Comparison of ENCODE assay signal across 8 cellular contexts in the genomic region with DNA sequence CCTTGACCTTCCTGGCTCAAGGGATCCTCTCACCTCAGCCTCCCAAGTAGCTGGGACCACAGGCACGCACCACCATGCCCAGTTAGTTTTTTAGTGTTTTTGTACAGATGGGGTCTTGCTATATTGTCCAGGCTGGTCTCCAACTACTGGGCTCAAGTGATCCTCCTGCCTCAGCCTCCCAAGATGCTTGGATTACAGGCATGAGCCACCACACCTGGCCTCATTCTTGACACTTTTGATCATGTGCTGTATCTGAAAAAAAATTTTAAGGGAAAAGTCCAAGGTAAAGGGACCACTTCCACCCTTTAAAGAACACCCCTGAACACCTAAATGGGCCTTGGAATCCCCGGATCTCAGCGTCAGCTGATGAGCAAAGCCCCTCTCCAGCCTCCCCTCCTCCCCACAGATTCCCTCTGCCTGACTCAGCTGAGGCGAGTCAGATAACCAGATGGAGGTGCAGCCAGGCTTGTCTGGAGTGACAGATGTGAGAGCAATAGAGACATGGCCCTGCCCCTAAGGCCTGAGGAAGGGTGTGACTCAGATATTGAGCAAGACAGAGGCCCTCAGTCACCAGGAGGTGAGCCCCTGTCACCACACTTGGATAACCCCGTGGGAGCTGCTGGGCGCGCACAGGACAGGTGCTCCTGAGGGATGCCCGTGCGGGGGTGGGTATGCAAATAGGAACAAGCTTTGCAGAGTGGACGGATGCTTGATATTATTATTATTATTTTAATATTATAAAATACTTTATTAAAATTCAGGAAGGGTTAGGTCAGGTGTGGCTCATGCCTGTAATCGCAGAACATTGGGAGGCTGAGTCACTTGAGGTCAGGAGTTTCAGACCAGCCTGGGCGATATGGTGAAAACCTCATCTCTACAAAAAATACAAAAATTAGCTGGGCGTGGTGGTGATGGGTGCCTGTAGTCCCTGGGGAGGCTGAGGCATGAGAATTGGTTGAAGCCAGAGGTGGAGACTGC. TPM values are rescaled to one million over a fixed set of nuclear protein-coding genes. Genes with fewer than 3 reads are reported as not detected.
DNase-seq lines count a peak whose midpoint lies in the region; ATAC-seq and TF ChIP-seq lines count a peak whose summit lies in the region.

No MANE protein-coding gene starts in this region.

- peaks cover 11 to 16% of the 10 kb centered on the region in 2 donors for H3K36me3 Mint-ChIP-seq in CD14-positive monocyte

- peak overlapping the region in 1 of 2 donors; percentile 65 for H3K4me3 Mint-ChIP-seq in CD14-positive monocyte

- no peaks in the 10 kb centered on the region for H3K27me3 Mint-ChIP-seq in CD14-positive monocyte (ENCODE audit: low read depth in 3 of 3)

- H3K4me1 ChIP-seq in cardiac muscle cell (ENCODE audit: low read depth) = no peaks in the 10 kb centered on the region

- ATAC-seq in GM18519 (IDR thresholded peaks at IDR 0.05; ENCODE audit: low FRiP score, unreplicated experiment) (peak; percentile 79), HG02870 (IDR thresholded peaks at IDR 0.05; ENCODE audit: unreplicated experiment) (peak; percentile 71)
- peak; percentile 80 for ATAC-seq in stimulated activated naive CD8-positive, alpha-beta T cell treated with anti-CD3 and anti-CD28 coated beads, Interleukin-15, Interleukin-2, amounts not matched to agents 100 U/mL and 50 U/mL, for 24 hours

- peaks cover 53% of the 10 kb centered on the region for H3K4me1 Mint-ChIP-seq in CD14-positive monocyte

- intact Hi-C loops in CD14-positive monocyte (cut with micrococcal nuclease) = no loop called here

- H3K36me3 ChIP-seq in cardiac muscle cell = no peaks in the 10 kb centered on the region

- H3K4me3 ChIP-seq in cardiac muscle cell = no peak overlapping the region

- peak overlapping the region; percentile 87 to 96 (median 94) for H3K27ac Mint-ChIP-seq in CD14-positive monocyte

- no peaks in the 10 kb centered on the region for H3K9me3 ChIP-seq in cardiac muscle cell (ENCODE audit: low read depth)

- no peaks in the 10 kb centered on the region for H3K27me3 ChIP-seq in cardiac muscle cell

- H3K9me3 Mint-ChIP-seq in CD14-positive monocyte = no peaks in the 10 kb centered on the region

- no peak for TF ChIP-seq CTCF in CD14-positive monocyte (IDR thresholded peaks at IDR 0.05)
- TF ChIP-seq CTCF in cardiac muscle cell (IDR thresholded peaks at IDR 0.05; ENCODE audit: low read depth, low read length) = no peak

- DNase-seq in CD14-positive monocyte (ENCODE audit: low spot score) (peak; percentile 94), NCI-H1417 treated with DMSO at 0.1 percent for 48 hours (lab: John Stamatoyannopoulos, UW) (peak; percentile 18), T1000 (lab: John Stamatoyannopoulos, UW) (peak; percentile 90), cardiac muscle cell (ENCODE audit: low read depth in 1 of 2, low spot score in 1 of 2) (peak; percentile 73 to 81)
- DNase-seq in stimulated activated naive CD8-positive, alpha-beta T cell treated with anti-CD3 and anti-CD28 coated beads, Interleukin-15, Interleukin-2, amounts not matched to agents 100 U/mL and 50 U/mL, for 24 hours = peak; percentile 62
- DNase-seq in central memory CD4-positive, alpha-beta T cell = no peak

- peak overlapping the region; percentile 29 for H3K27ac ChIP-seq in cardiac muscle cell

RNA-seq across cellular contexts. Expression of gene CCDC88B, which starts 5.0 kb away (rescaled TPM):
- polyA plus RNA-seq in CD14-positive monocyte = 10 to 100 TPM in 1 of 2 donors, 1 to 10 TPM in 1; 8.2 to 18.9 TPM
- 5.9 and 8.4 TPM in 2 replicates for total RNA-seq in cardiac muscle cell
- 8.6 and 9.5 TPM in 2 replicates for polyA plus RNA-seq in cardiac muscle cell

RNA-seq across cellular contexts. Expression of gene PRDX5, which starts 17.1 kb away (rescaled TPM):
- polyA plus RNA-seq in CD14-positive monocyte (100 to 1,000 TPM; 286 to 318 TPM), cardiac muscle cell (646 and 784 TPM in 2 replicates)
- total RNA-seq in cardiac muscle cell = 500 and 570 TPM in 2 replicates

RNA-seq across cellular contexts. Expression of gene TRMT112, which starts 17.7 kb away (rescaled TPM):
- polyA plus RNA-seq in CD14-positive monocyte (100 to 1,000 TPM; 254 to 298 TPM), cardiac muscle cell (331 and 375 TPM in 2 replicates)
- 298 and 438 TPM in 2 replicates for total RNA-seq in cardiac muscle cell

RNA-seq across cellular contexts. Expression of gene RPS6KA4, which starts 23.9 kb away (rescaled TPM):
- polyA plus RNA-seq in CD14-positive monocyte (10 to 100 TPM; 16.2 to 24.5 TPM), cardiac muscle cell (19.7 and 22.3 TPM in 2 replicates)
- 28.2 and 30.4 TPM in 2 replicates for total RNA-seq in cardiac muscle cell

RNA-seq across cellular contexts. Expression of gene ESRRA, which starts 29.7 kb away (rescaled TPM):
- polyA plus RNA-seq in CD14-positive monocyte (10 to 100 TPM; 15.3 to 18.3 TPM), cardiac muscle cell (48.8 and 49.3 TPM in 2 replicates)
- 77.0 and 94.0 TPM in 2 replicates for total RNA-seq in cardiac muscle cell
